Comparison of ENCODE assay signal across 19 cellular contexts in the genomic region with DNA sequence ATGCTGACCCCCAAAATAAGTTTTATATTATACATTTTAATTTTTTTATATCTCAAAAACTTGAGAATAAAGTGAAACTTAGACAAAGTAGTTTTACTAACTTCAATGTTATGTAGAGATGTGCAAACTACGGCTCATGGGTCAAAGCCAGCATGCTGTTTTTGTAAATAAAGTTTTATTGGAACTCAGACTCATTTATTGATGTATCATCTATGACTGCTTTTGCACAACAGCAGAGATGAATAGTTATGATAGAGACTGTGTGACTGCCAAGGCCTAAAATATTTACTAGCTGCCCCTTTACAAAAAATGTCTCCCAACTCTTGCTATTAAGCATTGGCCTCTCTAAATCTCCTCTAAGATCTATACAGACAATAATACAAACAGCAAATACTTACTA. TPM values are rescaled to one million over a fixed set of nuclear protein-coding genes. Genes with fewer than 3 reads are reported as not detected.
DNase-seq lines count a peak whose midpoint lies in the region; ATAC-seq, FAIRE-seq and TF ChIP-seq lines count a peak whose summit lies in the region.
"Had no signal": no experiment of that assay in that cellular context is flagged by ENCODE, and none has a peak within 500 bp of the region (broad histone marks: within the 10 kb centered on the region; RNA-seq: fewer than 3 reads in every experiment).

No MANE protein-coding gene starts in this region.

- H3K4me3 ChIP-seq in MG63 (peak overlapping the region; percentile 22; the same call in 1 of the 2 replicates), fibroblast of lung (replicated peaks in 1 of 4; ENCODE audit: control extremely low read depth in 1 of 4, insufficient read depth in 1 of 4, low read depth in 3 of 4, low read length in 4 of 4) (peak overlapping the region in 3 of 4 experiments; percentile 11 to 42 (median 35)), osteoblast (ENCODE audit: insufficient read depth, low read length) (no peak overlapping the region), pancreas (no peak overlapping the region)
- H3K4me3 ChIP-seq: neural progenitor cell had no signal

- H3K9ac ChIP-seq in fibroblast of lung (ENCODE audit: insufficient read depth, low read length): no peak overlapping the region
- H3K9ac ChIP-seq: neural progenitor cell had no signal

- H3K4me1 ChIP-seq in fibroblast of lung (ENCODE audit: control insufficient read depth, extremely low read depth, insufficient read depth, low read length) (peaks cover 3% of the 10 kb centered on the region), osteoblast (ENCODE audit: insufficient read depth, low read length) (peaks cover 21% of the 10 kb centered on the region), pancreas (peaks cover 0 to 20% (median 7%) of the 10 kb centered on the region in 3 donors)
- H3K4me1 ChIP-seq: neural progenitor cell had no signal

- WGBS in pancreas, 2 donors: 88 to 95% methylated on average over 1 of the region's 1 CpG

- H3K27ac ChIP-seq in fibroblast of lung (ENCODE audit: insufficient read depth, low read length) (no peak overlapping the region), osteoblast (ENCODE audit: low read depth, low read length) (peak overlapping the region; percentile 48), pancreas (no peak overlapping the region)
- H3K27ac ChIP-seq: neural progenitor cell had no signal

- H2AFZ ChIP-seq in fibroblast of lung (ENCODE audit: low read length): no peak overlapping the region
- no peak overlapping the region for H2AFZ ChIP-seq in osteoblast (ENCODE audit: low read length)
- H2AFZ ChIP-seq: neural progenitor cell had no signal

- peak; percentile 6 for FAIRE-seq in G401.6 (lab: Jason Lieb, UNC)
- FAIRE-seq in pancreas (lab: Jason Lieb, UNC): no peak
- FAIRE-seq: HTR-8/SVneo had no signal

- DNase-seq in MG63 (no peak), fibroblast of lung (ENCODE audit: low read depth in 2 of 2) (peak in 1 of 2 donors; percentile 5), osteoblast (ENCODE audit: insufficient read length, low spot score, missing footprints) (no peak), AG08396 (ENCODE audit: low spot score) (no peak), HPDE6-E6E7 (ENCODE audit: extremely low spot score) (no peak), pancreas (no peak)
- DNase-seq: activated CD8-positive, alpha-beta T cell treated with anti-CD3 and anti-CD28 coated beads for 36 hours; activated naive CD4-positive, alpha-beta T cell treated with anti-CD3 and anti-CD28 coated beads, Interleukin-2, amount 50 U/mL, for 16 hours; activated T-cell treated with anti-CD3 and anti-CD28 coated beads, Interleukin-2, amount 50 U/mL, for 4 hours; COR-L47; H7; kidney; NCI-H1436 treated with DMSO at 0.1 percent for 48 hours; NCI-H774 had no signal

- H3K9me3 ChIP-seq in MG63 (no peaks in the 10 kb centered on the region), fibroblast of lung (ENCODE audit: control insufficient read depth, insufficient read depth, low read depth, low read length) (no peaks in the 10 kb centered on the region), osteoblast (ENCODE audit: low read depth, low read length) (no peaks in the 10 kb centered on the region), pancreas (no peaks in the 10 kb centered on the region)

- H4K20me1 ChIP-seq in fibroblast of lung (ENCODE audit: control insufficient read depth, extremely low read depth, insufficient read depth, low read length) (peaks cover 3% of the 10 kb centered on the region), osteoblast (ENCODE audit: insufficient read depth, low read length) (peaks cover 36% of the 10 kb centered on the region)

- ATAC-seq in pancreas: no peak
- ATAC-seq: activated CD8-positive, alpha-beta T cell treated with anti-CD3 and anti-CD28 coated beads for 36 hours; activated T-cell treated with anti-CD3 and anti-CD28 coated beads, Interleukin-2, amount 50 U/mL, for 4 hours; Panc1; WTC11 had no signal

- TF ChIP-seq CTCF in fibroblast of lung (conservative IDR thresholded peaks at IDR 0.05 in 1 of 2, IDR thresholded peaks at IDR 0.05 in 1 of 2; ENCODE audit: low read depth in 1 of 2, low read length in 2 of 2) (no peak), osteoblast (IDR thresholded peaks at IDR 0.05; ENCODE audit: extremely low read depth, low read depth, low read length) (no peak), pancreas (IDR thresholded peaks at IDR 0.05) (no peak)

- H3K4me2 ChIP-seq in fibroblast of lung (ENCODE audit: extremely low read depth, insufficient read depth, low read length) (peak overlapping the region; percentile 54), osteoblast (ENCODE audit: insufficient read depth, low read length) (peak overlapping the region; percentile 56)
- H3K4me2 ChIP-seq: neural progenitor cell had no signal

- H3K36me3 ChIP-seq in MG63 (peaks cover 11% of the 10 kb centered on the region), fibroblast of lung (ENCODE audit: control insufficient read depth, insufficient read depth, low read length) (no peaks in the 10 kb centered on the region), osteoblast (ENCODE audit: insufficient read depth, low read length) (peaks cover 1% of the 10 kb centered on the region), pancreas (peaks cover 0 to 2% (median 0%) of the 10 kb centered on the region in 3 donors)
- H3K36me3 ChIP-seq: neural progenitor cell had no signal

- peaks cover 72% of the 10 kb centered on the region for H3K79me2 ChIP-seq in fibroblast of lung (ENCODE audit: control insufficient read depth, insufficient read depth, low read length)
- peaks cover 94% of the 10 kb centered on the region for H3K79me2 ChIP-seq in osteoblast (ENCODE audit: insufficient read depth, low read length)

- intact Hi-C loops in pancreas (cut with DNase I): no loop called here

- no peaks in the 10 kb centered on the region for H3K27me3 ChIP-seq in MG63
- no peaks in the 10 kb centered on the region for H3K27me3 ChIP-seq in fibroblast of lung (ENCODE audit: control insufficient read depth, insufficient read depth, low read length)
- H3K27me3 ChIP-seq in osteoblast (ENCODE audit: insufficient read depth, low read length): no peaks in the 10 kb centered on the region
- H3K27me3 ChIP-seq in pancreas: no peaks in the 10 kb centered on the region
- H3K27me3 ChIP-seq: neural progenitor cell had no signal

RNA-seq across cellular contexts. Expression of gene MTPN, which starts 12.4 kb away (rescaled TPM):
- 52.9 and 71.2 TPM in 2 replicates for total RNA-seq in MG63 (2014; rRNA removed; shearing (Covaris generic); ENCODE audit: low replicate concordance)
- 104 and 158 TPM in 2 replicates for total RNA-seq in fibroblast of lung
- 193 and 215 TPM in 2 replicates for polyA plus RNA-seq in fibroblast of lung
- polyA plus RNA-seq in fibroblast of lung (2012): 157 and 167 TPM in 2 replicates
- 58.7 and 70.2 TPM in 2 replicates for polyA minus RNA-seq in fibroblast of lung (ENCODE audit: low replicate concordance)
- total RNA-seq in osteoblast: 117 and 127 TPM in 2 replicates
- 10 to 100 TPM; 12.8 to 45.1 (median 24.4) TPM for total RNA-seq in pancreas
- polyA plus RNA-seq in pancreas: 10 to 100 TPM; 10.8 to 21.0 TPM

Comparison
In these comparisons a context has a peak if more than half of its experiments do, and no peak if none do; other contexts are left out.
1. H3K4me3 ChIP-seq: peak in MG63 (single experiment) and fibroblast of lung (3 of 4); none in osteoblast (single experiment) and pancreas (0 of 4).